In genomic region chr2:34534341-34534740, GRCh38 we compare ENCODE assay signal across 5 cellular contexts.
"Had no signal": no experiment of that assay in that cellular context is flagged by ENCODE, and none has a peak within 500 bp of the region (broad histone marks: within the 10 kb centered on the region; RNA-seq: fewer than 3 reads in every experiment).

No MANE protein-coding gene starts in this region.

- H3K27ac Mint-ChIP-seq: IgD-negative memory B cell had no signal

- H3K27ac ChIP-seq: HL-60 had no signal

- H3K4me3 Mint-ChIP-seq: IgD-negative memory B cell had no signal

- H3K36me3 Mint-ChIP-seq: IgD-negative memory B cell had no signal

- ATAC-seq: HepG2, K562 had no signal

- H3K4me3 ChIP-seq: K562 had no signal

- DNase-seq: IMR-90 had no signal

- H3K27me3 Mint-ChIP-seq: IgD-negative memory B cell had no signal

- H3K4me1 Mint-ChIP-seq: IgD-negative memory B cell had no signal
